In genomic region chr12:915090-915489, GRCh38 we compare ENCODE assay signal across 1 cellular context.
TF ChIP-seq lines count a peak whose summit lies in the region.

No MANE protein-coding gene starts in this region.

TF ChIP-seq in H1, 55 proteins besides CTCF, POLR2A, EP300 and RAD21:
- no peak for TF ChIP-seq RNF2 (IDR thresholded peaks at IDR 0.05; ENCODE audit: borderline replicate concordance, low read depth, low read length, missing control alignments, poor library complexity, severe bottlenecking)
- TF ChIP-seq SIN3A (conservative IDR thresholded peaks at IDR 0.05 in 1 of 2, IDR thresholded peaks at IDR 0.05 in 1 of 2; ENCODE audit: low read depth in 1 of 2, low read length in 2 of 2), result no peak
- no peak for TF ChIP-seq KDM1A (IDR thresholded peaks at IDR 0.05; ENCODE audit: borderline replicate concordance, low read length)
- TF ChIP-seq SP1 (IDR thresholded peaks at IDR 0.05; ENCODE audit: low read depth, low read length), result no peak
- TF ChIP-seq SRF (IDR thresholded peaks at IDR 0.05; ENCODE audit: low read depth, low read length), result no peak
- TF ChIP-seq SP4 (IDR thresholded peaks at IDR 0.05; ENCODE audit: low read length), result no peak
- no peak for TF ChIP-seq HDAC2 (IDR thresholded peaks at IDR 0.05; ENCODE audit: borderline replicate concordance in 1 of 2, low read depth in 2 of 2, low read length in 2 of 2)
- TF ChIP-seq PHF8 (conservative IDR thresholded peaks at IDR 0.05; ENCODE audit: low read depth, low read length), result no peak
- no peak for TF ChIP-seq GTF2F1 (IDR thresholded peaks at IDR 0.05; ENCODE audit: borderline replicate concordance, low read depth, low read length)
- no peak for TF ChIP-seq CTBP2 (IDR thresholded peaks at IDR 0.05; ENCODE audit: borderline replicate concordance, insufficient read depth, insufficient read length, low read length)
- TF ChIP-seq NANOG (IDR thresholded peaks at IDR 0.05; ENCODE audit: insufficient read depth, low read depth, low read length, poor library complexity, severe bottlenecking), result no peak
- TF ChIP-seq SIRT6 (IDR thresholded peaks at IDR 0.05; ENCODE audit: low read length), result no peak
- no peak for TF ChIP-seq TBP (IDR thresholded peaks at IDR 0.05; ENCODE audit: low read depth, low read length)
- no peak for TF ChIP-seq EZH2 (IDR thresholded peaks at IDR 0.05; ENCODE audit: low read depth, low read length, severe bottlenecking)
- TF ChIP-seq MAFK (IDR thresholded peaks at IDR 0.05; ENCODE audit: low read depth, low read length), result no peak
- no peak for TF ChIP-seq BCL11A (IDR thresholded peaks at IDR 0.05; ENCODE audit: low read depth in 2 of 2, low read length in 2 of 2)
